ENCODE assay signal across 9 cellular contexts in genomic region chr5:157172408-157172807, GRCh38. TPM values are rescaled to one million over a fixed set of nuclear protein-coding genes. Genes with fewer than 3 reads are reported as not detected.
DNase-seq lines count a peak whose midpoint lies in the region; ATAC-seq and TF ChIP-seq lines count a peak whose summit lies in the region.
"Had no signal": no experiment of that assay in that cellular context is flagged by ENCODE, and none has a peak within 500 bp of the region (broad histone marks: within the 10 kb centered on the region; RNA-seq: fewer than 3 reads in every experiment).

No MANE protein-coding gene starts in this region.

- H3K27me3 ChIP-seq in neuronal stem cell (ENCODE audit: control insufficient read depth in 3 of 3, insufficient read depth in 3 of 3, low read depth in 1 of 3, low read length in 3 of 3): peaks cover 0 to 7% (median 0%) of the 10 kb centered on the region in 3 experiments
- H3K27me3 ChIP-seq in PC-3 (ENCODE audit: low read length): peaks cover 55% of the 10 kb centered on the region

- H3K4me2 ChIP-seq in neuronal stem cell (ENCODE audit: insufficient read depth, low read length, poor library complexity, severe bottlenecking): no peak overlapping the region
- no peak overlapping the region for H3K4me2 ChIP-seq in PC-3 (ENCODE audit: low read length)

- H3K4me3 ChIP-seq in neuronal stem cell (ENCODE audit: low read length in 2 of 2) (no peak overlapping the region), coronary artery (no peak overlapping the region), PC-3 (ENCODE audit: low read length) (no peak overlapping the region)

- H3K18ac ChIP-seq in neuronal stem cell (ENCODE audit: low read length): no peak overlapping the region

- H3K27ac ChIP-seq in neuronal stem cell (replicated peaks; ENCODE audit: low read length) (no peak overlapping the region), coronary artery (no peak overlapping the region), PC-3 (ENCODE audit: low read length) (no peak overlapping the region)

- no CpG with 5 or more reads among the region's 2 CpGs for WGBS in neuronal stem cell (ENCODE audit: extremely low coverage in 2 of 2, insufficient read length in 2 of 2, insufficient replicate concordance in 1 of 2), 2 donors

- no peaks in the 10 kb centered on the region for H3F3A ChIP-seq in PC-3 (ENCODE audit: low read length, unreplicated experiment)

- no peaks in the 10 kb centered on the region for H3K9me3 ChIP-seq in neuronal stem cell (replicated peaks in 1 of 2; ENCODE audit: control insufficient read depth in 2 of 2, insufficient read depth in 1 of 2, low read depth in 1 of 2, low read length in 2 of 2)
- no peaks in the 10 kb centered on the region for H3K9me3 ChIP-seq in PC-3 (ENCODE audit: low read length)

- TF ChIP-seq CTCF in coronary artery (IDR thresholded peaks at IDR 0.05) (no peak), PC-3 (conservative IDR thresholded peaks at IDR 0.05; ENCODE audit: low read depth, low read length) (no peak)

- no peak overlapping the region for H2BK15ac ChIP-seq in neuronal stem cell (ENCODE audit: low read length)

- H2AFZ ChIP-seq in neuronal stem cell (ENCODE audit: low read length): peak overlapping the region; percentile 37
- H2AFZ ChIP-seq in PC-3 (ENCODE audit: low read length): no peak overlapping the region

- no peaks in the 10 kb centered on the region for H3K79me2 ChIP-seq in PC-3 (ENCODE audit: low read length)

- BruUV-seq in PC-3 (replicated peaks; lab: Mats Ljungman, UMichigan): no TSS peak

- CTCF ChIA-PET in PC-3 (lab: Charles Lee): no interaction called here

- no peaks in the 10 kb centered on the region for H3K79me1 ChIP-seq in neuronal stem cell (ENCODE audit: low read depth, low read length)

- H2BK12ac ChIP-seq in neuronal stem cell (ENCODE audit: low read length): no peak overlapping the region

- no peaks in the 10 kb centered on the region for H4K20me1 ChIP-seq in PC-3 (ENCODE audit: low read length)

- no peak overlapping the region for H3K23ac ChIP-seq in neuronal stem cell (ENCODE audit: low read depth, low read length, poor library complexity)

- ATAC-seq in GM18870 (IDR thresholded peaks at IDR 0.05; ENCODE audit: unreplicated experiment) (peak; percentile 99), HG03095 (IDR thresholded peaks at IDR 0.05; ENCODE audit: unreplicated experiment) (peak; percentile 99), PC-3 (no peak)

- H3K14ac ChIP-seq in neuronal stem cell (ENCODE audit: low read length): no peak overlapping the region

- intact Hi-C loops in PC-3 (cut with micrococcal nuclease): no loop called here

- no peak overlapping the region for H2AK5ac ChIP-seq in neuronal stem cell (ENCODE audit: low read depth, low read length)

- DNase-seq in activated CD4-positive, alpha-beta T cell treated with anti-CD3 and anti-CD28 coated beads, Interleukin-2, amount 50 U/mL, for 4 hours: peak; percentile 82 to 88
- no peak for DNase-seq in neuronal stem cell (ENCODE audit: low spot score)
- DNase-seq in OCI-M2 (lab: John Stamatoyannopoulos, UW; ENCODE audit: unreplicated experiment): no peak
- no peak for DNase-seq in NOMO-1 treated with DMSO at 0.1 percent for 48 hours (lab: John Stamatoyannopoulos, UW; ENCODE audit: unreplicated experiment)
- DNase-seq in coronary artery (ENCODE audit: low spot score): no peak
- DNase-seq in PC-3: no peak

- no peaks in the 10 kb centered on the region for H3K36me3 ChIP-seq in neuronal stem cell (replicated peaks in 1 of 2; ENCODE audit: control insufficient read depth in 2 of 2, insufficient read depth in 2 of 2, low read length in 2 of 2)
- no peaks in the 10 kb centered on the region for H3K36me3 ChIP-seq in PC-3 (ENCODE audit: low read depth, low read length)

- H3K4ac ChIP-seq in neuronal stem cell (ENCODE audit: low read length): no peak overlapping the region

- POLR2A ChIA-PET in PC-3 (lab: Charles Lee; ENCODE audit: unreplicated experiment): no interaction called here

- no peak overlapping the region for H4K91ac ChIP-seq in neuronal stem cell (ENCODE audit: low read depth, low read length, poor library complexity)

- no peaks in the 10 kb centered on the region for H3K9me2 ChIP-seq in PC-3 (replicated peaks; ENCODE audit: low read length)

- H4K8ac ChIP-seq in neuronal stem cell (ENCODE audit: low read depth, low read length): no peak overlapping the region

- H2BK120ac ChIP-seq in neuronal stem cell (ENCODE audit: low read depth, low read length): no peak overlapping the region

- no peak overlapping the region for H2BK5ac ChIP-seq in neuronal stem cell (ENCODE audit: low read length)

- H3K4me1 ChIP-seq in neuronal stem cell (ENCODE audit: control insufficient read depth in 2 of 2, insufficient read depth in 1 of 2, low read depth in 1 of 2, low read length in 2 of 2) (peaks cover 0 to 2% of the 10 kb centered on the region in 2 donors), PC-3 (ENCODE audit: insufficient read depth, low read length) (no peaks in the 10 kb centered on the region)

- H3K9ac ChIP-seq in neuronal stem cell (ENCODE audit: low read depth, low read length, poor library complexity): no peak overlapping the region
- no peak overlapping the region for H3K9ac ChIP-seq in PC-3 (ENCODE audit: low read length)

RNA-seq across cellular contexts. Expression of gene GARIN3, which starts 6.3 kb away (rescaled TPM):
- not detected for polyA plus RNA-seq in neuronal stem cell (2013, experiment 1 of 2)
- not detected for polyA plus RNA-seq in neuronal stem cell (2013, experiment 2 of 2)
- total RNA-seq in PC-3 (2014; rRNA removed): not detected in 2 replicates
- total RNA-seq: fibroblast of villous mesenchyme had no signal

RNA-seq across cellular contexts. Expression of gene ITK, which starts 8.2 kb away (rescaled TPM):
- polyA plus RNA-seq in neuronal stem cell (2013, experiment 1 of 2): not detected
- not detected for polyA plus RNA-seq in neuronal stem cell (2013, experiment 2 of 2)
- total RNA-seq in PC-3 (2014; rRNA removed): 0.58 and 0.69 TPM in 2 replicates
- total RNA-seq: fibroblast of villous mesenchyme had no signal

RNA-seq across cellular contexts. Expression of gene MED7, which starts 29.7 kb away (rescaled TPM):
- 12.4 TPM for polyA plus RNA-seq in neuronal stem cell (2013, experiment 1 of 2)
- polyA plus RNA-seq in neuronal stem cell (2013, experiment 2 of 2): 13.3 TPM
- total RNA-seq in PC-3 (2014; rRNA removed): 10.6 and 14.8 TPM in 2 replicates

Comparison
In these comparisons a context has a peak if more than half of its experiments do, and no peak if none do; other contexts are left out.
1. DNase-seq: peak in activated CD4-positive, alpha-beta T cell treated with anti-CD3 and anti-CD28 coated beads, Interleukin-2, amount 50 U/mL, for 4 hours (2 of 2); none in neuronal stem cell (single experiment), OCI-M2 (single experiment), NOMO-1 treated with DMSO at 0.1 percent for 48 hours (single experiment), coronary artery (single experiment) and PC-3 (single experiment).